In genomic region chr14:70139384-70139783, GRCh38 we compare ENCODE assay signal across 29 cellular contexts. TPM values are rescaled to one million over a fixed set of nuclear protein-coding genes. Genes with fewer than 3 reads are reported as not detected.
DNase-seq lines count a peak whose midpoint lies in the region; ATAC-seq, FAIRE-seq and TF ChIP-seq lines count a peak whose summit lies in the region.
"Had no signal": no experiment of that assay in that cellular context is flagged by ENCODE, and none has a peak within 500 bp of the region (broad histone marks: within the 10 kb centered on the region; RNA-seq: fewer than 3 reads in every experiment).

No MANE protein-coding gene starts in this region.

- TF ChIP-seq EP300 in GM12878 (IDR thresholded peaks at IDR 0.05; ENCODE audit: borderline replicate concordance in 1 of 2, control insufficient read depth in 1 of 2, low read depth in 2 of 2, low read length in 2 of 2): no peak

- no peak overlapping the region for H2AFZ ChIP-seq in GM12878 (ENCODE audit: control insufficient read depth, low read depth, low read length)

- TF ChIP-seq POLR2A in GM12878 (IDR thresholded peaks at IDR 0.05; ENCODE audit: low read depth, low read length): no peak

- H3K4me1 ChIP-seq in GM12878 (ENCODE audit: control insufficient read depth, insufficient read depth, low read length): no peaks in the 10 kb centered on the region
- H3K4me1 ChIP-seq: pancreas, right atrium auricular region, SJCRH30, spleen had no signal

- TF ChIP-seq CTCF in GM12878 (IDR thresholded peaks at IDR 0.05 in 2 of 3, conservative IDR thresholded peaks at IDR 0.05 in 1 of 3; ENCODE audit: control insufficient read depth in 2 of 3, extremely low read depth in 1 of 3, insufficient read depth in 1 of 3, low read depth in 3 of 3, low read length in 3 of 3): no peak

- no peaks in the 10 kb centered on the region for H4K20me1 ChIP-seq in GM12878 (ENCODE audit: control insufficient read depth, insufficient read depth)

- POLR2A ChIA-PET in GM12878 (lab: Charles Lee): no interaction called here

- DNase-seq in GM12878 (ENCODE audit: low read depth, low spot score) (peak; percentile 7), GOT3 (lab: John Stamatoyannopoulos, UW) (no peak), medulla oblongata (ENCODE audit: extremely low spot score) (no peak)
- DNase-seq: ACHN; activated CD4-positive, CD25-positive, alpha-beta regulatory T cell treated with anti-CD3 and anti-CD28 coated beads, Interleukin-2, amount 50 U/mL, for 72 hours; activated CD8-positive, alpha-beta T cell treated with anti-CD3 and anti-CD28 coated beads for 36 hours; activated naive CD8-positive, alpha-beta T cell treated with anti-CD3 and anti-CD28 coated beads, Interleukin-2, amount 10 ng/mL, durations not matched to agents 7 days and 5 days; DMS79 treated with DMSO at 0.1 percent for 48 hours; dorsolateral prefrontal cortex; H9; islet precursor cell; mucosa of descending colon; NCI-H187; NCI-H69; pancreas; SJCRH30; spleen; stimulated activated CD4-positive, alpha-beta T cell treated with anti-CD3 and anti-CD28 coated beads, Interleukin-4, amount 100 ng/mL, for 24 hours; stimulated activated naive CD8-positive, alpha-beta T cell treated with anti-CD3 and anti-CD28 coated beads, Interleukin-15, Interleukin-2, amounts not matched to agents 100 U/mL and 50 U/mL, for 24 hours; T-helper 1 cell had no signal

- in situ Hi-C loops in GM12878 (cut with MboI): no loop called here

- BruUV-seq in GM12878 (replicated peaks; lab: Mats Ljungman, UMichigan): no TSS peak

- intact Hi-C loops in GM12878 (cut with micrococcal nuclease; ENCODE audit: unreplicated experiment): no loop called here

- FAIRE-seq in GM12878 (lab: Jason Lieb, UNC): no peak
- FAIRE-seq: astrocyte, endothelial cell of umbilical vein, pancreas, TTC549 had no signal

- ATAC-seq in GM18498 (IDR thresholded peaks at IDR 0.05; ENCODE audit: unreplicated experiment) (peak; percentile 53), GM19351 (IDR thresholded peaks at IDR 0.05; ENCODE audit: unreplicated experiment) (peak; percentile 86), HG02852 (IDR thresholded peaks at IDR 0.05; ENCODE audit: unreplicated experiment) (peak; percentile 71), GM12878 (no peak), GM21723 (IDR thresholded peaks at IDR 0.05; ENCODE audit: unreplicated experiment) (no peak), GM21526 (IDR thresholded peaks at IDR 0.05; ENCODE audit: low FRiP score, unreplicated experiment) (no peak)
- ATAC-seq: activated CD8-positive, alpha-beta T cell treated with anti-CD3 and anti-CD28 coated beads for 36 hours; mucosa of descending colon; pancreas; stimulated activated naive CD8-positive, alpha-beta T cell treated with anti-CD3 and anti-CD28 coated beads, Interleukin-15, Interleukin-2, amounts not matched to agents 100 U/mL and 50 U/mL, for 24 hours had no signal

- no peak overlapping the region for H3K27ac ChIP-seq in GM12878 (ENCODE audit: control insufficient read depth, insufficient read depth)
- H3K27ac ChIP-seq: dorsolateral prefrontal cortex, pancreas, right atrium auricular region, SJCRH30, spleen had no signal

- no peak for TF ChIP-seq RAD21 in GM12878 (IDR thresholded peaks at IDR 0.05; ENCODE audit: insufficient read depth, low read depth, low read length)

- no peaks in the 10 kb centered on the region for H3K36me3 ChIP-seq in GM12878 (ENCODE audit: control insufficient read depth in 2 of 2, insufficient read depth in 2 of 2, low read length in 1 of 2)
- H3K36me3 ChIP-seq: pancreas, right atrium auricular region, SJCRH30, spleen had no signal

- RAD21 ChIA-PET in GM12878 (lab: Charles Lee; ENCODE audit: unreplicated experiment): no interaction called here

- peaks cover 0 to 3% of the 10 kb centered on the region in 2 experiments; a peak in 2 of 4 replicates for H3K27me3 ChIP-seq in GM12878 (replicated peaks in 1 of 2; ENCODE audit: control insufficient read depth in 2 of 2, insufficient read depth in 2 of 2, low read length in 1 of 2)
- H3K27me3 ChIP-seq: dorsolateral prefrontal cortex, pancreas, right atrium auricular region, SJCRH30 had no signal

- SMC1A ChIA-PET in GM12878 (lab: Charles Lee; ENCODE audit: uncharacterized antibody, unreplicated experiment): interaction anchor here (0.7 kb wide), 1 partner anchor 10 kb away, joined by 3 read pairs; no protein-coding TSS in a partner anchor

- H3K9me3 ChIP-seq in GM12878 (replicated peaks; ENCODE audit: control insufficient read depth, insufficient read depth, low read length): no peaks in the 10 kb centered on the region
- H3K9me3 ChIP-seq: mucosa of descending colon, pancreas, right atrium auricular region, SJCRH30, spleen had no signal

- H3K79me2 ChIP-seq in GM12878 (ENCODE audit: control insufficient read depth, insufficient read depth, low read length): no peaks in the 10 kb centered on the region

- H3K4me2 ChIP-seq in GM12878 (ENCODE audit: control insufficient read depth, insufficient read depth): no peak overlapping the region

- WGBS in GM12878 (ENCODE audit: insufficient coverage, insufficient replicate concordance, low lambda C conversion rate, missing lambda C conversion rate): 8% methylated on average over 5 of the region's 5 CpGs

- H3K4me3 ChIP-seq in GM12878: no peak overlapping the region
- H3K4me3 ChIP-seq: dorsolateral prefrontal cortex, mucosa of descending colon, pancreas, right atrium auricular region, SJCRH30, spleen had no signal

- no peak overlapping the region for H3K9ac ChIP-seq in GM12878 (ENCODE audit: control insufficient read depth, insufficient read depth, low read length)

- CTCF ChIA-PET in GM12878 (lab: Yijun Ruan, JAX): no interaction called here

TF ChIP-seq in GM12878, 131 proteins besides CTCF, POLR2A, EP300 and RAD21 (continues in another document):
- TF ChIP-seq BHLHE40 (IDR thresholded peaks at IDR 0.05; ENCODE audit: borderline replicate concordance in 1 of 2, low read depth in 2 of 2, low read length in 1 of 2) (peak in 1 of 2 experiments; percentile 5; a peak in 1 of 4 replicates), SIX5 (IDR thresholded peaks at IDR 0.05; ENCODE audit: low read depth, low read length, severe bottlenecking) (no peak), HDAC2 (IDR thresholded peaks at IDR 0.05) (no peak), PRDM15 (CRISPR knock-in tag; IDR thresholded peaks at IDR 0.05) (no peak)

RNA-seq across cellular contexts. Expression of gene SLC8A3, which starts 49.4 kb away (rescaled TPM):
- total RNA-seq in GM12878 (2013; cell fraction: nucleolus; rRNA removed): 8.3 and 9.2 TPM in 2 replicates
- total RNA-seq in GM12878 (2014; rRNA removed): 0.11 and 0.17 TPM in 2 replicates
- total RNA-seq in GM12878 (2014; rRNA removed; fragmentation: Illumina TruSeq; extraction: Trizol): 0.13 and 0.28 TPM in 2 replicates
- 0.15 and 0.32 TPM in 2 replicates for total RNA-seq in GM12878 (2021)
- polyA plus RNA-seq in GM12878 (2011; ENCODE audit: low read depth): 0.59 TPM
- 0.16 and 0.17 TPM in 2 replicates for polyA plus RNA-seq in GM12878 (2011; rRNA removed)
- polyA plus RNA-seq in GM12878 (2011; cell fraction: cytosol; rRNA removed): 0.10 and 0.12 TPM in 2 replicates
- polyA plus RNA-seq in GM12878 (2011; cell fraction: nucleus; rRNA removed): 0.25 and 0.30 TPM in 2 replicates
- 0.47 and 1.2 TPM in 2 replicates for polyA plus RNA-seq in GM12878 (2012)
- 0.09 and 0.11 TPM in 2 replicates for polyA plus RNA-seq in GM12878 (2014; fragmentation: Illumina TruSeq; extraction: Trizol)
- polyA plus RNA-seq in GM12878 (2014; fragmentation: Nextera tagmentation; extraction: Ambion mirVana): under 1 TPM in 1 of 2 experiments, not detected in 1; 0.04 TPM
- 0.09 and 0.15 TPM in 2 replicates for polyA plus RNA-seq in GM12878 (2014; rRNA removed)
- polyA plus RNA-seq in GM12878 (2016; fragmentation: Nextera tagmentation; extraction: Ambion mirVana): not detected
- polyA minus RNA-seq in GM12878 (2011; rRNA and poly(A)+ RNA removed): 0.41 and 0.51 TPM in 2 replicates
- not detected in 2 replicates for polyA minus RNA-seq in GM12878 (2011; cell fraction: cytosol; rRNA and poly(A)+ RNA removed)
- polyA minus RNA-seq in GM12878 (2011; cell fraction: nucleus; rRNA and poly(A)+ RNA removed): 0.10 and 0.48 TPM in 2 replicates
- total RNA-seq: endothelial cell of umbilical vein had no signal
- polyA plus RNA-seq: endothelial cell of umbilical vein, spleen had no signal

Comparison
In these comparisons a context has a peak if more than half of its experiments do, and no peak if none do; other contexts are left out.
1. ATAC-seq: peak in GM18498 (single experiment), GM19351 (single experiment) and HG02852 (single experiment); none in GM12878 (single experiment), GM21723 (single experiment) and GM21526 (single experiment).